24 cellular contexts compared by ENCODE assay signal in the genomic region with DNA sequence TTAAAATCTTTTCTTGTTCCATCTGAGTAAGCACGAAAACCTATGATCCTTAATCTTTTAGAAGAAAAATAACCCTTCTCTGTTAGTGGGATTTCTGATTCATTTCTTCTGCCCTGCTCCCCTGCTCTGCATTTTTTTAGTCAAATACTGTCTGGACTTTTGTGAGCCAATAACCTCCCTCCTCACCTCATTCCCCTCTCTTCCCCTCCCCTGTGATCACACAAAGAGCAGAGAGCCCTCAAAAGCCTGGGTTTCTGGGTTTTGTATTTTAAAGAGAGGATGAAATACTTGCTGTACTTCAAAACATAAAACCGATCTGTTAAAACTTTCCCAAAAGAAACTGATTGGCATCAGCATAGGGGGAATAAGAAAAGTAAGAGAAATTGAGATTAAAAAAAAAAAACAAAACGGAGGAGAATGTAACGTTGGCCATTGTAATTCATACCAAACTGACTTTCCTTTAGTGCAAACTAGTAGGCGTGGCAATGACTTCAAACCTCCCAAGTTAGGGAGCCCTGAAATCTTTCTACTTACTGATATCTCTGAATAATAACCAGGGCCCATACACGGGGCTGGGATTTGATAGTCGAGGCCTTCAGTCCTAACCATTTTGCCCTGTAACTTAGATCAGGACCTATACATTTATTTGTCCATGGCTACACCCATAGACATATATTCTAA.
A peak's percentile ranks its signal among the peaks of the same experiment; 100 is the strongest.
DNase-seq lines count a peak whose midpoint lies in the region; ATAC-seq and TF ChIP-seq lines count a peak whose summit lies in the region.
"Had no signal": no experiment of that assay in that cellular context is flagged by ENCODE, and none has a peak within 500 bp of the region (broad histone marks: within the 10 kb centered on the region; RNA-seq: fewer than 3 reads in every experiment).

No MANE protein-coding gene starts in this region.

- H3K4ac ChIP-seq in H9 (ENCODE audit: low read depth, low read length) (no peak overlapping the region), mesendoderm (ENCODE audit: low read depth, low read length) (no peak overlapping the region)

- H3K27me3 ChIP-seq in H9 (ENCODE audit: insufficient read depth, low read length) = no peaks in the 10 kb centered on the region
- no peaks in the 10 kb centered on the region for H3K27me3 ChIP-seq in ectodermal cell (ENCODE audit: control insufficient read depth, insufficient read depth, low read length, poor library complexity, severe bottlenecking)
- H3K27me3 ChIP-seq in mesendoderm (ENCODE audit: insufficient read depth, low read length, poor library complexity) = no peaks in the 10 kb centered on the region
- no peaks in the 10 kb centered on the region for H3K27me3 ChIP-seq in left lung
- H3K27me3 ChIP-seq: BLaER1 had no signal

- H3K23ac ChIP-seq in H9 (ENCODE audit: insufficient read length, low read depth, low read length) = no peak overlapping the region
- H3K23ac ChIP-seq in mesendoderm (ENCODE audit: low read length) = no peak overlapping the region

- H3K9me3 ChIP-seq in H9 (ENCODE audit: control insufficient read depth, low read depth, low read length) (no peaks in the 10 kb centered on the region), ectodermal cell (ENCODE audit: control insufficient read depth, low read length) (no peaks in the 10 kb centered on the region), left lung (no peaks in the 10 kb centered on the region)
- H3K9me3 ChIP-seq: BLaER1, HAP-1 had no signal

- H4K20me1 ChIP-seq in H9 (ENCODE audit: control insufficient read depth, insufficient read depth, insufficient read length) = no peaks in the 10 kb centered on the region
- H4K20me1 ChIP-seq: BLaER1 had no signal

- WGBS in H9 (ENCODE audit: extremely low coverage, insufficient read length, low lambda C conversion rate) = no CpG with 5 or more reads among the region's 7 CpGs
- WGBS in ectodermal cell, 2 experiments = 32% methylated on average over 6 to 7 of the region's 7 CpGs
- no CpG with 5 or more reads among the region's 7 CpGs for WGBS in mesendoderm (ENCODE audit: extremely low coverage, insufficient coverage, low lambda C conversion rate)

- DNase-seq in H9 = no peak
- DNase-seq in mesendoderm = no peak
- no peak for DNase-seq in T1000 (lab: John Stamatoyannopoulos, UW)
- DNase-seq in NCI-H2029 treated with DMSO at 0.1 percent for 48 hours (lab: John Stamatoyannopoulos, UW) = no peak
- no peak for DNase-seq in left lung
- DNase-seq in osteocyte (ENCODE audit: extremely low spot score, unreplicated experiment) = no peak
- DNase-seq: CD4-positive, CD25-positive, alpha-beta regulatory T cell; DMS153; DND-41; HFFc6; NCI-H1048; NCI-H1417; NCI-H1694; NCI-H2081; NCI-H2227 treated with DMSO at 0.1 percent for 48 hours; NCI-H526 treated with DMSO at 0.1 percent for 48 hours; SHP77 treated with DMSO at 0.1 percent for 48 hours had no signal

- no peak overlapping the region for H3K18ac ChIP-seq in H9 (ENCODE audit: insufficient read length, low read depth, low read length)
- peak overlapping the region; percentile 24 for H3K18ac ChIP-seq in mesendoderm (ENCODE audit: low read length)

- no peak overlapping the region for H2AK5ac ChIP-seq in H9 (ENCODE audit: insufficient read length, low read length)
- no peak overlapping the region for H2AK5ac ChIP-seq in mesendoderm (ENCODE audit: low read length)

- H3K36me3 Mint-ChIP-seq in H9 (ENCODE audit: insufficient read depth in 1 of 3, low read depth in 3 of 3) = peaks cover 0 to under 1% (median 0%) of the 10 kb centered on the region in 3 experiments; a peak in 1 of 7 replicates
- no peaks in the 10 kb centered on the region for H3K36me3 Mint-ChIP-seq in osteocyte (ENCODE audit: unreplicated experiment)

- H2BK5ac ChIP-seq in H9 (ENCODE audit: insufficient read length, low read length) = no peak overlapping the region
- no peak overlapping the region for H2BK5ac ChIP-seq in mesendoderm (ENCODE audit: low read length)

- no peak overlapping the region for H4K5ac ChIP-seq in H9 (ENCODE audit: insufficient read length, low read depth, low read length)
- no peak overlapping the region for H4K5ac ChIP-seq in mesendoderm (ENCODE audit: low read length)

- H3K4me1 Mint-ChIP-seq in H9 = peaks cover 66 to 68% of the 10 kb centered on the region in 2 experiments
- peaks cover 13% of the 10 kb centered on the region for H3K4me1 Mint-ChIP-seq in osteocyte (ENCODE audit: unreplicated experiment)

- H3K9me3 Mint-ChIP-seq in H9 = no peaks in the 10 kb centered on the region
- H3K9me3 Mint-ChIP-seq in osteocyte (ENCODE audit: unreplicated experiment) = no peaks in the 10 kb centered on the region
- H3K9me3 Mint-ChIP-seq: CD4-positive, CD25-positive, alpha-beta regulatory T cell; HFFc6; IgD-negative memory B cell had no signal

- H4K91ac ChIP-seq in H9 (ENCODE audit: insufficient read length, low read depth, low read length) = no peak overlapping the region

- H3K14ac ChIP-seq in H9 (ENCODE audit: insufficient read depth, low read length) = no peak overlapping the region

- no peak overlapping the region for H3T11ph ChIP-seq in H9 (ENCODE audit: low read length)

- no peak overlapping the region for H4K8ac ChIP-seq in H9 (replicated peaks; ENCODE audit: insufficient read length, low read depth, low read length)
- no peak overlapping the region for H4K8ac ChIP-seq in mesendoderm (ENCODE audit: low read depth, low read length)

- H3K36me3 ChIP-seq in ectodermal cell (ENCODE audit: control insufficient read depth, insufficient read depth, low read length) (no peaks in the 10 kb centered on the region), mesendoderm (ENCODE audit: control insufficient read depth, insufficient read depth, low read length) (no peaks in the 10 kb centered on the region), left lung (no peaks in the 10 kb centered on the region)
- H3K36me3 ChIP-seq: BLaER1, HAP-1 had no signal

- peaks cover 8% of the 10 kb centered on the region; the same call in 1 of the 2 replicates for H3K4me1 ChIP-seq in H9 (ENCODE audit: insufficient read depth, low read length)
- peaks cover 41% of the 10 kb centered on the region for H3K4me1 ChIP-seq in ectodermal cell (ENCODE audit: control insufficient read depth, insufficient read depth, low read length)
- H3K4me1 ChIP-seq in mesendoderm (ENCODE audit: control insufficient read depth, low read depth, low read length) = peaks cover 2% of the 10 kb centered on the region
- H3K4me1 ChIP-seq in left lung = no peaks in the 10 kb centered on the region
- H3K4me1 ChIP-seq: HAP-1 had no signal

- H3K4me3 Mint-ChIP-seq in H9 (peak overlapping the region; percentile 49 to 59), osteocyte (ENCODE audit: unreplicated experiment) (no peak overlapping the region)
- H3K4me3 Mint-ChIP-seq: CD4-positive, CD25-positive, alpha-beta regulatory T cell; HFFc6 had no signal

- no peak overlapping the region for H2BK20ac ChIP-seq in H9 (ENCODE audit: low read depth, low read length, poor library complexity, severe bottlenecking)

- H2AFZ ChIP-seq in H9 (ENCODE audit: low read length) = no peak overlapping the region

- no peak overlapping the region for H2BK12ac ChIP-seq in H9 (ENCODE audit: insufficient read length, low read depth, low read length)

- H3K27me3 Mint-ChIP-seq in H9 (ENCODE audit: low read depth) = no peaks in the 10 kb centered on the region; the same call in 1 of the 2 replicates
- H3K27me3 Mint-ChIP-seq in osteocyte (ENCODE audit: unreplicated experiment) = peaks cover 7% of the 10 kb centered on the region
- H3K27me3 Mint-ChIP-seq: CD4-positive, CD25-positive, alpha-beta regulatory T cell; IgD-negative memory B cell had no signal

- H3K4me3 ChIP-seq in ectodermal cell (ENCODE audit: insufficient read depth, low read depth, low read length) (no peak overlapping the region), mesendoderm (ENCODE audit: low read length) (no peak overlapping the region), left lung (no peak overlapping the region)
- H3K4me3 ChIP-seq: BLaER1, HAP-1 had no signal

- no peak for ATAC-seq in left lung
- ATAC-seq: Panc1 had no signal

- H2BK15ac ChIP-seq in H9 (ENCODE audit: low read depth, low read length) (no peak overlapping the region), mesendoderm (replicated peaks; ENCODE audit: low read depth) (no peak overlapping the region)

- peak overlapping the region; percentile 88 to 94 (median 92) for H3K27ac Mint-ChIP-seq in H9
- no peak overlapping the region for H3K27ac Mint-ChIP-seq in osteocyte (ENCODE audit: unreplicated experiment)
- H3K27ac Mint-ChIP-seq: HFFc6, IgD-negative memory B cell had no signal

- H3K4me2 ChIP-seq in H9 (ENCODE audit: insufficient read depth, insufficient read length, low read length) (peak overlapping the region; percentile 27), mesendoderm (ENCODE audit: low read length) (no peak overlapping the region)
- H3K4me2 ChIP-seq: BLaER1, KMS-11 had no signal

- H3K56ac ChIP-seq in H9 (ENCODE audit: insufficient read length, low read depth, low read length) (no peak overlapping the region), mesendoderm (ENCODE audit: low read length) (no peak overlapping the region)

- H3K79me1 ChIP-seq in H9 (ENCODE audit: insufficient read depth, low read depth, low read length, poor library complexity, severe bottlenecking) = peaks cover 2% of the 10 kb centered on the region
- H3K79me1 ChIP-seq in mesendoderm (ENCODE audit: low read length) = no peaks in the 10 kb centered on the region

- intact Hi-C loops in left lung (cut with DNase I) = no loop called here

- H3K79me2 ChIP-seq in H9 (ENCODE audit: insufficient read depth, low read length) (no peaks in the 10 kb centered on the region), mesendoderm (ENCODE audit: control insufficient read depth, insufficient read depth, low read length) (no peaks in the 10 kb centered on the region)

- no peak overlapping the region for H3K9ac ChIP-seq in H9 (ENCODE audit: extremely low read depth, insufficient read length, low read length)
- no peak overlapping the region for H3K9ac ChIP-seq in mesendoderm (ENCODE audit: low read length)
- H3K9ac ChIP-seq: BLaER1, KMS-11 had no signal

- no peak overlapping the region for H3K27ac ChIP-seq in H9 (ENCODE audit: insufficient read length, low read depth, low read length)
- peak overlapping the region; percentile 44 for H3K27ac ChIP-seq in ectodermal cell (ENCODE audit: insufficient read depth, low read depth, low read length, poor library complexity, severe bottlenecking)
- H3K27ac ChIP-seq in mesendoderm (ENCODE audit: low read depth, low read length) = no peak overlapping the region
- H3K27ac ChIP-seq in left lung = no peak overlapping the region
- H3K27ac ChIP-seq: BLaER1, KMS-11, SK-N-MC had no signal

- TF ChIP-seq CTCF in H9 (conservative IDR thresholded peaks at IDR 0.05) (no peak), left lung (IDR thresholded peaks at IDR 0.05) (no peak), osteocyte (IDR thresholded peaks at IDR 0.05) (no peak)

- H2BK120ac ChIP-seq in H9 (ENCODE audit: low read depth, low read length, poor library complexity, severe bottlenecking) (no peak overlapping the region), mesendoderm (ENCODE audit: low read depth, low read length) (no peak overlapping the region)

- no peaks in the 10 kb centered on the region for H3K23me2 ChIP-seq in H9 (ENCODE audit: insufficient read length, low read depth, low read length, poor library complexity, severe bottlenecking)
